ENCODE assay signal across 12 cellular contexts in genomic region chr12:69024413-69024812, GRCh38.
DNase-seq lines count a peak whose midpoint lies in the region; ATAC-seq, FAIRE-seq and TF ChIP-seq lines count a peak whose summit lies in the region.
"Had no signal": no experiment of that assay in that cellular context is flagged by ENCODE, and none has a peak within 500 bp of the region (broad histone marks: within the 10 kb centered on the region; RNA-seq: fewer than 3 reads in every experiment).

No MANE protein-coding gene starts in this region.

- no peak for TF ChIP-seq POLR2A in stomach (IDR thresholded peaks at IDR 0.05)

- H3K9me3 Mint-ChIP-seq in activated CD4-positive, alpha-beta T cell treated with anti-CD3 and anti-CD28 coated beads, Interleukin-2, amount 10 ng/mL, durations not matched to agents 24 days and 14 days: no peaks in the 10 kb centered on the region

- intact Hi-C loops in stomach (cut with DNase I; ENCODE audit: low total_unique reads): no loop called here
- intact Hi-C loops in activated CD4-positive, alpha-beta T cell treated with anti-CD3 and anti-CD28 coated beads, Interleukin-2, amount 10 ng/mL, durations not matched to agents 24 days and 14 days (cut with micrococcal nuclease): no loop called here

- no peak overlapping the region for H3K27ac Mint-ChIP-seq in activated CD4-positive, alpha-beta T cell treated with anti-CD3 and anti-CD28 coated beads, Interleukin-2, amount 10 ng/mL, durations not matched to agents 24 days and 14 days

- no peaks in the 10 kb centered on the region for H4K20me1 ChIP-seq in keratinocyte (ENCODE audit: control insufficient read depth, extremely low read depth, insufficient read depth, low read length)

- no peaks in the 10 kb centered on the region for H3K27me3 ChIP-seq in keratinocyte (ENCODE audit: control insufficient read depth, extremely low read depth, insufficient read depth, low read length)
- no peaks in the 10 kb centered on the region for H3K27me3 ChIP-seq in stomach

- H3K4me3 Mint-ChIP-seq in activated CD4-positive, alpha-beta T cell treated with anti-CD3 and anti-CD28 coated beads, Interleukin-2, amount 10 ng/mL, durations not matched to agents 24 days and 14 days: no peak overlapping the region

- H3K4me1 ChIP-seq in keratinocyte (ENCODE audit: control insufficient read depth, extremely low read depth, insufficient read depth, low read length) (peaks cover 41% of the 10 kb centered on the region), stomach (no peaks in the 10 kb centered on the region)

- ATAC-seq in HG02678 (IDR thresholded peaks at IDR 0.05; ENCODE audit: unreplicated experiment): no peak

- H3K4me2 ChIP-seq in keratinocyte (ENCODE audit: control insufficient read depth, extremely low read depth, insufficient read depth, low read depth, low read length): peak overlapping the region; percentile 97
- H3K4me2 ChIP-seq: KMS-11 had no signal

- H3K36me3 Mint-ChIP-seq in activated CD4-positive, alpha-beta T cell treated with anti-CD3 and anti-CD28 coated beads, Interleukin-2, amount 10 ng/mL, durations not matched to agents 24 days and 14 days (ENCODE audit: low read depth): no peaks in the 10 kb centered on the region

- TF ChIP-seq CTCF in keratinocyte (optimal IDR thresholded peaks at IDR 0.05 in 1 of 3, IDR thresholded peaks at IDR 0.05 in 1 of 3, conservative IDR thresholded peaks at IDR 0.05 in 1 of 3; ENCODE audit: extremely low read depth in 1 of 3, insufficient read depth in 2 of 3, low read length in 3 of 3) (no peak), stomach (IDR thresholded peaks at IDR 0.05) (no peak)

- H3K4me1 Mint-ChIP-seq in activated CD4-positive, alpha-beta T cell treated with anti-CD3 and anti-CD28 coated beads, Interleukin-2, amount 10 ng/mL, durations not matched to agents 24 days and 14 days: no peaks in the 10 kb centered on the region

- no peaks in the 10 kb centered on the region for H3K36me3 ChIP-seq in keratinocyte (ENCODE audit: control insufficient read depth in 2 of 2, extremely low read depth in 1 of 2, insufficient read depth in 2 of 2, low read length in 2 of 2)
- no peaks in the 10 kb centered on the region for H3K36me3 ChIP-seq in stomach

- no peaks in the 10 kb centered on the region for H3K79me2 ChIP-seq in keratinocyte (ENCODE audit: control insufficient read depth, insufficient read depth, low read length)

- peak overlapping the region; percentile 87 for H3K9ac ChIP-seq in keratinocyte (ENCODE audit: control insufficient read depth, extremely low read depth, insufficient read depth, low read length)
- H3K9ac ChIP-seq: KMS-11 had no signal

- DNase-seq in M059J (ENCODE audit: low read depth) (peak; percentile 78), amniotic epithelial cell (ENCODE audit: low read depth) (peak; percentile 68), keratinocyte (ENCODE audit: low read depth, low spot score) (peak; percentile 85), stomach (peak; percentile 71), NCI-H1092 treated with DMSO at 0.1 percent for 48 hours (lab: John Stamatoyannopoulos, UW) (no peak)
- DNase-seq in activated CD4-positive, alpha-beta T cell treated with anti-CD3 and anti-CD28 coated beads, Interleukin-2, amount 10 ng/mL, durations not matched to agents 24 days and 14 days: no peak
- DNase-seq: activated T-cell treated with anti-CD3 and anti-CD28 coated beads for 4 hours; stimulated activated CD4-positive, alpha-beta T cell treated with anti-CD3 and anti-CD28 coated beads, Interleukin-15, amount 100 ng/mL, for 24 hours; stimulated activated naive CD4-positive, alpha-beta T cell; T-helper 9 cell had no signal

- H3K4me3 ChIP-seq in keratinocyte (ENCODE audit: control insufficient read depth in 2 of 3, extremely low read depth in 1 of 3, insufficient read depth in 2 of 3, low read depth in 1 of 3, low read length in 3 of 3) (peak overlapping the region in 2 of 3 experiments; percentile 62 to 72), stomach (no peak overlapping the region)

- peak overlapping the region; percentile 97 for H3K27ac ChIP-seq in keratinocyte (ENCODE audit: control insufficient read depth, insufficient read depth, low read length)
- H3K27ac ChIP-seq in stomach: no peak overlapping the region
- H3K27ac ChIP-seq: KMS-11 had no signal

- dilution Hi-C loops in keratinocyte (cut with MboI; ENCODE audit: extremely low pct_ligation_motif_present, low sequenced_read_pairs): no loop called here

- no peaks in the 10 kb centered on the region for H3K9me3 ChIP-seq in keratinocyte (ENCODE audit: control insufficient read depth, low read depth, low read length)
- no peaks in the 10 kb centered on the region for H3K9me3 ChIP-seq in stomach

- H2AFZ ChIP-seq in keratinocyte (ENCODE audit: control insufficient read depth, low read length): peak overlapping the region; percentile 55

- no peaks in the 10 kb centered on the region for H3K27me3 Mint-ChIP-seq in activated CD4-positive, alpha-beta T cell treated with anti-CD3 and anti-CD28 coated beads, Interleukin-2, amount 10 ng/mL, durations not matched to agents 24 days and 14 days

- H3K9me1 ChIP-seq in keratinocyte (ENCODE audit: control insufficient read depth, extremely low read depth, insufficient read depth, low read length): no peaks in the 10 kb centered on the region

- WGBS in stomach, 5 donors: 43 to 64% (median 49%) methylated on average over 7 of the region's 7 CpGs

- FAIRE-seq in keratinocyte (lab: Jason Lieb, UNC): peak; percentile 97

- TF ChIP-seq EP300 in stomach (IDR thresholded peaks at IDR 0.05): no peak

Comparison
In these comparisons a context has a peak if more than half of its experiments do, and no peak if none do; other contexts are left out.
1. DNase-seq: peak in M059J (single experiment), amniotic epithelial cell (single experiment), keratinocyte (single experiment) and stomach (single experiment); none in activated CD4-positive, alpha-beta T cell treated with anti-CD3 and anti-CD28 coated beads, Interleukin-2, amount 10 ng/mL, durations not matched to agents 24 days and 14 days (single experiment) and NCI-H1092 treated with DMSO at 0.1 percent for 48 hours (single experiment).
2. H3K4me3 ChIP-seq: peak in keratinocyte (2 of 3); none in stomach (0 of 4).